Comparison of ENCODE assay signal across 19 cellular contexts in genomic region chrX:107773206-107773605, GRCh38. TPM values are rescaled to one million over a fixed set of nuclear protein-coding genes. Genes with fewer than 3 reads are reported as not detected.
A peak's percentile ranks its signal among the peaks of the same experiment; 100 is the strongest.
DNase-seq lines count a peak whose midpoint lies in the region; ATAC-seq and TF ChIP-seq lines count a peak whose summit lies in the region.
"Had no signal": no experiment of that assay in that cellular context is flagged by ENCODE, and none has a peak within 500 bp of the region (broad histone marks: within the 10 kb centered on the region; RNA-seq: fewer than 3 reads in every experiment).

No MANE protein-coding gene starts in this region.

- H3K9ac ChIP-seq in iPS-15b (ENCODE audit: low read depth, low read length) (no peak overlapping the region), subcutaneous abdominal adipose tissue (ENCODE audit: low read length in 5 of 5) (no peak overlapping the region)

- H3K36me3 ChIP-seq in iPS-15b (ENCODE audit: control insufficient read depth, insufficient read depth, low read length) (no peaks in the 10 kb centered on the region), subcutaneous abdominal adipose tissue (ENCODE audit: control insufficient read depth in 5 of 5, insufficient read depth in 5 of 5, low read length in 5 of 5) (no peaks in the 10 kb centered on the region)

- POLR2A ChIA-PET in CD4-positive, alpha-beta T cell (lab: Charles Lee) = interaction anchor here (0.8 kb wide), 1 partner anchor 31 kb away, joined by 3 read pairs; no protein-coding TSS in a partner anchor

- H3K27ac ChIP-seq in subcutaneous abdominal adipose tissue (ENCODE audit: low read depth, low read length) = no peak overlapping the region
- no peak overlapping the region for H3K27ac ChIP-seq in CD4-positive, alpha-beta T cell (ENCODE audit: low read depth, low read length)

- no peak for ATAC-seq in CD4-positive, alpha-beta T cell (ENCODE audit: poor library complexity)

- H3K4me3 ChIP-seq in iPS-15b (ENCODE audit: low read depth, low read length) = peak overlapping the region; percentile 16
- H3K4me3 ChIP-seq in subcutaneous abdominal adipose tissue (ENCODE audit: low read depth in 1 of 5, low read length in 5 of 5) = peak overlapping the region in 3 of 5 donors; percentile 7 to 64 (median 9)

- H3K4me3 Mint-ChIP-seq in CD4-positive, alpha-beta T cell = no peak overlapping the region
- H3K4me3 Mint-ChIP-seq: activated B cell treated with CpG ODN at 0.5 μM for 24 hours; T-helper 1 cell treated with Interleukin-12 subunit alpha and Interleukin-12 subunit beta and Interleukin-4 antibody, amounts not matched to agents 30 μg/mL and 1 μg/mL, for 36 hours had no signal

- intact Hi-C loops in CD4-positive, alpha-beta T cell (cut with DNase I, micrococcal nuclease) = loop anchor here in 1 of 2 experiments (10.0 kb wide), 1 partner anchor 658 kb away; the partner anchor contains the start of gene RBM41

- CTCF ChIA-PET in CD4-positive, alpha-beta T cell (lab: Charles Lee) = interaction anchor here (4.6 kb wide), 1 partner anchor 115 kb away, joined by 92 read pairs; no protein-coding TSS in a partner anchor

- DNase-seq in NCI-H1105 (lab: John Stamatoyannopoulos, UW) (peak; percentile 5), NCI-H1105 treated with DMSO at 0.1 percent for 48 hours (lab: John Stamatoyannopoulos, UW) (no peak), SW480 (ENCODE audit: low spot score) (peak; percentile 29), activated gamma-delta T cell (lab: John Stamatoyannopoulos, UW) (no peak), NCI-H345 (lab: John Stamatoyannopoulos, UW) (no peak)
- no peak for DNase-seq in CD4-positive, alpha-beta T cell
- DNase-seq: activated B cell treated with CpG ODN at 0.5 μM for 24 hours, IMR-90, NCI-H2107, occipital lobe, SHP77 had no signal

- H3K9me3 ChIP-seq in iPS-15b (ENCODE audit: control insufficient read depth, insufficient read depth, low read length) (no peaks in the 10 kb centered on the region), subcutaneous abdominal adipose tissue (ENCODE audit: control insufficient read depth in 5 of 5, low read length in 5 of 5) (no peaks in the 10 kb centered on the region)
- no peaks in the 10 kb centered on the region for H3K9me3 ChIP-seq in CD4-positive, alpha-beta T cell (ENCODE audit: control insufficient read depth, low read length)

- no peak overlapping the region for H3K27ac Mint-ChIP-seq in CD4-positive, alpha-beta T cell
- H3K27ac Mint-ChIP-seq: activated B cell treated with CpG ODN at 0.5 μM for 24 hours; T-helper 1 cell treated with Interleukin-12 subunit alpha and Interleukin-12 subunit beta and Interleukin-4 antibody, amounts not matched to agents 30 μg/mL and 1 μg/mL, for 36 hours had no signal

- H3K27me3 ChIP-seq in iPS-15b (ENCODE audit: control insufficient read depth, insufficient read depth, low read length) (peaks cover 43% of the 10 kb centered on the region), subcutaneous abdominal adipose tissue (ENCODE audit: control insufficient read depth in 5 of 5, insufficient read depth in 4 of 5, low read length in 5 of 5) (peaks cover 0 to 25% (median 5%) of the 10 kb centered on the region in 5 donors)
- H3K27me3 ChIP-seq in CD4-positive, alpha-beta T cell (ENCODE audit: control insufficient read depth, insufficient read depth, low read length) = no peaks in the 10 kb centered on the region

- no peaks in the 10 kb centered on the region for H3K9me3 Mint-ChIP-seq in CD4-positive, alpha-beta T cell
- H3K9me3 Mint-ChIP-seq: activated B cell treated with CpG ODN at 0.5 μM for 24 hours; T-helper 1 cell treated with Interleukin-12 subunit alpha and Interleukin-12 subunit beta and Interleukin-4 antibody, amounts not matched to agents 30 μg/mL and 1 μg/mL, for 36 hours had no signal

- H3K4me1 ChIP-seq in iPS-15b (ENCODE audit: control insufficient read depth, insufficient read depth, low read length) (peaks cover 18% of the 10 kb centered on the region), subcutaneous abdominal adipose tissue (ENCODE audit: control insufficient read depth in 5 of 5, insufficient read depth in 5 of 5, low read length in 5 of 5) (peaks cover 0 to 31% (median 27%) of the 10 kb centered on the region in 5 donors)

- TF ChIP-seq CTCF in CD4-positive, alpha-beta T cell (IDR thresholded peaks at IDR 0.05) = no peak

- H3K36me3 Mint-ChIP-seq in CD4-positive, alpha-beta T cell (ENCODE audit: low read depth) = peaks cover 24% of the 10 kb centered on the region

- no peaks in the 10 kb centered on the region for H3K27me3 Mint-ChIP-seq in CD4-positive, alpha-beta T cell
- H3K27me3 Mint-ChIP-seq: activated B cell treated with CpG ODN at 0.5 μM for 24 hours had no signal

- peaks cover 37% of the 10 kb centered on the region for H3K4me1 Mint-ChIP-seq in CD4-positive, alpha-beta T cell (ENCODE audit: low read depth)

RNA-seq across cellular contexts. Expression of gene TSC22D3, which starts 2.4 kb away (rescaled TPM):
- 1,000 to 10,000 TPM; 3,132 to 3,144 TPM for total RNA-seq in CD4-positive, alpha-beta T cell

RNA-seq across cellular contexts. Expression of gene NCBP2L, which starts 4.3 kb away (rescaled TPM):
- not detected for total RNA-seq in CD4-positive, alpha-beta T cell
- total RNA-seq: A172, activated B cell treated with CpG ODN at 0.5 μM for 24 hours, epithelial cell of proximal tubule, IMR-90, kidney epithelial cell, mucosa of gallbladder, occipital lobe, urinary bladder had no signal

RNA-seq across cellular contexts. Expression of gene MID2, which starts 52.5 kb away (rescaled TPM):
- 10 to 100 TPM; 15.7 to 16.9 TPM for total RNA-seq in CD4-positive, alpha-beta T cell

Comparison
In these comparisons a context has a peak if more than half of its experiments do, and no peak if none do; other contexts are left out.
1. DNase-seq: peak in NCI-H1105 (single experiment) and SW480 (single experiment); none in NCI-H1105 treated with DMSO at 0.1 percent for 48 hours (single experiment), activated gamma-delta T cell (single experiment), NCI-H345 (single experiment) and CD4-positive, alpha-beta T cell (0 of 10).